ENCODE assay signal across 18 cellular contexts in the genomic region with DNA sequence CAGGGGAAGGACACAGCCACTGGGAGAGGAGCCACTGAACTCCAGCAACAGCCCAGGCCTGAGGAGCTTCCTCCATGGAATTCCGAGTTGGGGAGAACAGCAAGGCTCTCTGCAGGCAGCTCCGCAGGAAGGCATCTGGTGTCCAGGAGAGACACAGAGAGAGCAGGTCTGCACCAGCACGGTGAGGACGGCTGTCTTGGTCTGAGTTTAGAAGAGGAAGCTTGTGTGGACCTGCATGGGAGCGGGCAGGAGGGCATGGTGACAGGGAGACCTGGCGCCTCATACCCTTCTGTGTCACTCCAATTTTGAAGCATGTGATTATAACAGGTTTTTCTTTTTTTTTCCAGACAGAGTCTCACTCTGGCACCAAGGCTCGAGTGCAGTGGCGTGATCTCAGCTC. TPM values are rescaled to one million over a fixed set of nuclear protein-coding genes. Genes with fewer than 3 reads are reported as not detected.
DNase-seq lines count a peak whose midpoint lies in the region; ATAC-seq and TF ChIP-seq lines count a peak whose summit lies in the region.
"Had no signal": no experiment of that assay in that cellular context is flagged by ENCODE, and none has a peak within 500 bp of the region (broad histone marks: within the 10 kb centered on the region; RNA-seq: fewer than 3 reads in every experiment).

No MANE protein-coding gene starts in this region.

- H3K9me3 ChIP-seq in right cardiac atrium (ENCODE audit: control insufficient read depth, low read length) (no peaks in the 10 kb centered on the region), upper lobe of right lung (no peaks in the 10 kb centered on the region)
- H3K9me3 ChIP-seq: BE2C had no signal

- H3K27ac Mint-ChIP-seq in activated CD4-positive, alpha-beta T cell treated with anti-CD3 and anti-CD28 coated beads for 36 hours = peak overlapping the region; percentile 42
- peak overlapping the region; percentile 22 to 94 for H3K27ac Mint-ChIP-seq in effector memory CD8-positive, alpha-beta T cell

- no peak for ATAC-seq in activated CD4-positive, alpha-beta T cell treated with anti-CD3 and anti-CD28 coated beads for 36 hours
- no peak for ATAC-seq in right cardiac atrium
- ATAC-seq in left cardiac atrium = no peak
- no peak for ATAC-seq in effector memory CD8-positive, alpha-beta T cell (replicated peaks)
- no peak for ATAC-seq in upper lobe of right lung
- no peak for ATAC-seq in HG03135 (IDR thresholded peaks at IDR 0.05; ENCODE audit: unreplicated experiment)

- H3K36me3 ChIP-seq in upper lobe of right lung = peaks cover 25% of the 10 kb centered on the region
- H3K36me3 ChIP-seq: BE2C had no signal

- CTCF ChIA-PET in activated CD4-positive, alpha-beta T cell treated with anti-CD3 and anti-CD28 coated beads for 36 hours (lab: Charles Lee) = no interaction called here

- H3K4me3 Mint-ChIP-seq in activated CD4-positive, alpha-beta T cell treated with anti-CD3 and anti-CD28 coated beads for 36 hours = no peak overlapping the region
- H3K4me3 Mint-ChIP-seq in effector memory CD8-positive, alpha-beta T cell = peak overlapping the region in 1 of 2 donors; percentile 91

- DNase-seq in activated CD4-positive, alpha-beta T cell treated with anti-CD3 and anti-CD28 coated beads for 36 hours = no peak
- DNase-seq in activated CD4-positive, alpha-beta T cell treated with anti-CD3 and anti-CD28 coated beads for 48 hours = no peak
- DNase-seq in right cardiac atrium (peak in 2 of 3 donors; percentile 16 to 38), left cardiac atrium (no peak), upper lobe of right lung (no peak), kidney glomerular epithelial cell (lab: John Stamatoyannopoulos, UW) (no peak)
- DNase-seq in effector memory CD8-positive, alpha-beta T cell = no peak
- DNase-seq: BE2C, DMS 273 treated with DMSO at 0.1 percent for 48 hours, GDM1, GM23248, HCEC 1CT, MV-4-11, NCI-H1417, NCI-H187 treated with DMSO at 0.1 percent for 48 hours, OCI-M1 had no signal

- no peaks in the 10 kb centered on the region for H3K27me3 ChIP-seq in right cardiac atrium (ENCODE audit: control insufficient read depth, insufficient read depth)
- no peaks in the 10 kb centered on the region for H3K27me3 ChIP-seq in upper lobe of right lung
- H3K27me3 ChIP-seq: BE2C had no signal

- intact Hi-C loops in activated CD4-positive, alpha-beta T cell treated with anti-CD3 and anti-CD28 coated beads for 36 hours (cut with DNase I, micrococcal nuclease) = no loop called here
- intact Hi-C loops in right cardiac atrium (cut with DNase I) = no loop called here
- intact Hi-C loops in left cardiac atrium (cut with DNase I) = no loop called here
- intact Hi-C loops in upper lobe of right lung (cut with DNase I) = no loop called here

- H3K36me3 Mint-ChIP-seq in activated CD4-positive, alpha-beta T cell treated with anti-CD3 and anti-CD28 coated beads for 36 hours (ENCODE audit: low read depth) = peaks cover 25% of the 10 kb centered on the region
- H3K36me3 Mint-ChIP-seq in effector memory CD8-positive, alpha-beta T cell (ENCODE audit: insufficient read depth) = peaks cover 42% of the 10 kb centered on the region

- no peaks in the 10 kb centered on the region for H3K9me3 Mint-ChIP-seq in activated CD4-positive, alpha-beta T cell treated with anti-CD3 and anti-CD28 coated beads for 36 hours (ENCODE audit: low read depth)
- no peaks in the 10 kb centered on the region for H3K9me3 Mint-ChIP-seq in effector memory CD8-positive, alpha-beta T cell

- WGBS in right cardiac atrium = 87% methylated on average over 8 of the region's 8 CpGs

- H3K4me3 ChIP-seq in right cardiac atrium (ENCODE audit: low read length) = no peak overlapping the region
- H3K4me3 ChIP-seq in upper lobe of right lung = no peak overlapping the region
- H3K4me3 ChIP-seq: GM23248 had no signal

- no peak for TF ChIP-seq CTCF in upper lobe of right lung (IDR thresholded peaks at IDR 0.05)

- H3K4me1 ChIP-seq in right cardiac atrium (ENCODE audit: control insufficient read depth, insufficient read depth, low read length) = peaks cover 2% of the 10 kb centered on the region
- peaks cover 47% of the 10 kb centered on the region for H3K4me1 ChIP-seq in upper lobe of right lung

- POLR2A ChIA-PET in activated CD4-positive, alpha-beta T cell treated with anti-CD3 and anti-CD28 coated beads for 36 hours (lab: Charles Lee) = no interaction called here

- no peak overlapping the region for H3K27ac ChIP-seq in right cardiac atrium (ENCODE audit: low read length)
- peak overlapping the region; percentile 36 for H3K27ac ChIP-seq in upper lobe of right lung
- H3K27ac ChIP-seq: 22Rv1, GM23248 had no signal

- peaks cover 51% of the 10 kb centered on the region for H3K4me1 Mint-ChIP-seq in activated CD4-positive, alpha-beta T cell treated with anti-CD3 and anti-CD28 coated beads for 36 hours
- peaks cover 26 to 57% of the 10 kb centered on the region in 2 donors for H3K4me1 Mint-ChIP-seq in effector memory CD8-positive, alpha-beta T cell (ENCODE audit: low read depth in 2 of 2)

- no peaks in the 10 kb centered on the region for H3K27me3 Mint-ChIP-seq in activated CD4-positive, alpha-beta T cell treated with anti-CD3 and anti-CD28 coated beads for 36 hours
- no peaks in the 10 kb centered on the region for H3K27me3 Mint-ChIP-seq in effector memory CD8-positive, alpha-beta T cell

RNA-seq across cellular contexts. Expression of a gene that starts 6.4 kb away (rescaled TPM):
- 10 to 100 TPM; 47.6 to 52.9 TPM for total RNA-seq in activated CD4-positive, alpha-beta T cell treated with anti-CD3 and anti-CD28 coated beads for 36 hours
- total RNA-seq in right cardiac atrium (10 to 100 TPM; 50.8 to 63.9 (median 53.5) TPM), left cardiac atrium (10 to 100 TPM; 46.4 to 54.0 TPM), upper lobe of right lung (87.3 TPM)
- polyA plus RNA-seq in right cardiac atrium = 61.5 TPM

RNA-seq across cellular contexts. Expression of a gene that starts 49.6 kb away (rescaled TPM):
- 10 to 100 TPM; 31.0 to 57.9 TPM for total RNA-seq in activated CD4-positive, alpha-beta T cell treated with anti-CD3 and anti-CD28 coated beads for 36 hours
- total RNA-seq in right cardiac atrium (10 to 100 TPM; 51.5 to 75.4 (median 62.5) TPM), left cardiac atrium (10 to 100 TPM; 60.2 to 66.5 TPM), upper lobe of right lung (32.6 TPM)
- polyA plus RNA-seq in right cardiac atrium = 55.0 TPM

RNA-seq across cellular contexts. Expression of a gene that starts 49.9 kb away (rescaled TPM):
- total RNA-seq in activated CD4-positive, alpha-beta T cell treated with anti-CD3 and anti-CD28 coated beads for 36 hours = 10 to 100 TPM; 17.8 to 20.3 TPM
- total RNA-seq in right cardiac atrium = 10 to 100 TPM; 12.5 to 17.7 (median 14.2) TPM
- polyA plus RNA-seq in right cardiac atrium = 12.6 TPM
- 10 to 100 TPM; 12.7 to 14.0 TPM for total RNA-seq in left cardiac atrium
- 40.2 TPM for total RNA-seq in upper lobe of right lung

Comparison
In these comparisons a context has a peak if more than half of its experiments do, and no peak if none do; other contexts are left out.
1. DNase-seq: peak in right cardiac atrium (2 of 3); none in activated CD4-positive, alpha-beta T cell treated with anti-CD3 and anti-CD28 coated beads for 36 hours (single experiment), activated CD4-positive, alpha-beta T cell treated with anti-CD3 and anti-CD28 coated beads for 48 hours (single experiment), left cardiac atrium (single experiment), effector memory CD8-positive, alpha-beta T cell (0 of 3), upper lobe of right lung (single experiment) and kidney glomerular epithelial cell (single experiment).